ENCODE assay signal across 8 cellular contexts in genomic region chr3:129439817-129440647, GRCh38. TPM values are rescaled to one million over a fixed set of nuclear protein-coding genes. Genes with fewer than 3 reads are reported as not detected.
A peak's percentile ranks its signal among the peaks of the same experiment; 100 is the strongest.
DNase-seq lines count a peak whose midpoint lies in the region; ATAC-seq and TF ChIP-seq lines count a peak whose summit lies in the region.

Gene IFT122, plus strand, starts transcription at chr3:129440224. Its CDS starts 107 bp downstream, at chr3:129440331.
Gene MBD4, minus strand, starts transcription at chr3:129439948. Its CDS starts 115 bp downstream, at chr3:129439833.

- TF ChIP-seq POLR2A in GM18951 (IDR thresholded peaks at IDR 0.05; ENCODE audit: extremely low read depth, insufficient read depth, insufficient read length) = peak; percentile 80

- H3K9ac ChIP-seq in smooth muscle cell (ENCODE audit: low read depth) = peak within 1 kb of the TSS; percentile 91

- WGBS in smooth muscle cell (ENCODE audit: low lambda C conversion rate) = under 1% methylated on average over 72 of the region's 77 CpGs

- no peaks in the 10 kb centered on the region for H3K27me3 ChIP-seq in smooth muscle cell (ENCODE audit: low read depth)

- H3K4me1 Mint-ChIP-seq in activated B cell treated with CpG ODN at 0.5 μM for 24 hours = peaks cover 60% of the 10 kb centered on the region

- H3K4me3 ChIP-seq in smooth muscle cell = peak within 1 kb of the TSS; percentile 89

- H3K27ac Mint-ChIP-seq in activated B cell treated with CpG ODN at 0.5 μM for 24 hours = peak within 1 kb of the TSS; percentile 96

- H3K27ac ChIP-seq in caudate nucleus (ENCODE audit: low read depth, low read length) = peak within 1 kb of the TSS; percentile 95
- H3K27ac ChIP-seq in smooth muscle cell (ENCODE audit: low read depth) = peak within 1 kb of the TSS; percentile 96

- H3F3A ChIP-seq in smooth muscle cell (ENCODE audit: low read depth) = no peaks in the 10 kb centered on the region

- H3K4me2 ChIP-seq in smooth muscle cell = peak within 1 kb of the TSS; percentile 95

- no peaks in the 10 kb centered on the region for H3K27me3 Mint-ChIP-seq in activated B cell treated with CpG ODN at 0.5 μM for 24 hours

- no peaks in the 10 kb centered on the region for H4K20me1 ChIP-seq in smooth muscle cell (ENCODE audit: low read depth)

- CTCF ChIA-PET in activated B cell treated with CpG ODN at 0.5 μM for 24 hours (lab: Charles Lee) = interaction anchor here (1.3 to 3.1 kb wide), 2 partner anchors 12 to 56 kb away, joined by 4 to 9 read pairs; partner anchors contain the start of gene EFCAB12

- DNase-seq in AG08396 (ENCODE audit: low spot score) = peak; percentile 99
- DNase-seq in NCI-H345 (lab: John Stamatoyannopoulos, UW) = peak; percentile 97
- peak; percentile 92 for DNase-seq in activated B cell treated with CpG ODN at 0.5 μM for 24 hours
- DNase-seq in caudate nucleus (lab: John Stamatoyannopoulos, UW) = peak; percentile 71 to 98 (median 96)
- peak; percentile 99 for DNase-seq in iPS-NIHi7 (ENCODE audit: extremely low spot score)
- peak; percentile 93 for DNase-seq in smooth muscle cell (lab: John Stamatoyannopoulos, UW; ENCODE audit: unreplicated experiment)

- peaks cover 34% of the 10 kb centered on the region for H3K4me1 ChIP-seq in smooth muscle cell (ENCODE audit: low read depth)

- H3K9me3 Mint-ChIP-seq in activated B cell treated with CpG ODN at 0.5 μM for 24 hours = no peaks in the 10 kb centered on the region

- intact Hi-C loops in activated B cell treated with CpG ODN at 0.5 μM for 24 hours (cut with micrococcal nuclease) = loop anchor here (1.0 to 5.0 kb wide), 16 partner anchors 12 to 1388 kb away; partner anchors contain the start of genes ACAD9, CNBP, EFCAB12 and PIK3R4

- in situ Hi-C loops in GM18951 (cut with MboI; ENCODE audit: low sequenced_read_pairs, unreplicated experiment) = no loop called here

- H3K4me3 Mint-ChIP-seq in activated B cell treated with CpG ODN at 0.5 μM for 24 hours = peak within 1 kb of the TSS; percentile 96

- ATAC-seq in HG03196 (IDR thresholded peaks at IDR 0.05; ENCODE audit: unreplicated experiment) (peak; percentile 91), activated B cell treated with CpG ODN at 0.5 μM for 24 hours (ENCODE audit: low read depth) (peak; percentile 83)

- POLR2A ChIA-PET in activated B cell treated with CpG ODN at 0.5 μM for 24 hours (lab: Charles Lee) = interaction anchor here (0.6 to 5.4 kb wide), 26 partner anchors 10 to 1316 kb away, joined by 3 to 59 read pairs (median 4); partner anchors contain the start of genes ACAD9, CNBP, EFCAB12 and RAB43

- H3K36me3 ChIP-seq in smooth muscle cell (ENCODE audit: low read depth) = peaks cover 10% of the 10 kb centered on the region

- peak within 1 kb of the TSS; percentile 93 for H2AFZ ChIP-seq in smooth muscle cell (ENCODE audit: low read depth)

- peaks cover 61% of the 10 kb centered on the region for H3K79me2 ChIP-seq in smooth muscle cell (ENCODE audit: low read depth)

- H3K36me3 Mint-ChIP-seq in activated B cell treated with CpG ODN at 0.5 μM for 24 hours (ENCODE audit: low read depth) = peaks cover 43% of the 10 kb centered on the region

- TF ChIP-seq CTCF in activated B cell treated with CpG ODN at 0.5 μM for 24 hours (IDR thresholded peaks at IDR 0.05) (no peak), smooth muscle cell (IDR thresholded peaks at IDR 0.05; ENCODE audit: borderline replicate concordance, insufficient read depth, poor library complexity, severe bottlenecking) (no peak)

- H3K9me3 ChIP-seq in smooth muscle cell (replicated peaks; ENCODE audit: low read depth) = no peaks in the 10 kb centered on the region

RNA-seq across cellular contexts. Expression of gene IFT122, which starts in this region (rescaled TPM):
- total RNA-seq in activated B cell treated with CpG ODN at 0.5 μM for 24 hours = 18.7 and 19.2 TPM in 2 replicates
- 17.3 and 17.4 TPM in 2 replicates for total RNA-seq in smooth muscle cell
- 13.2 and 13.4 TPM in 2 replicates for polyA plus RNA-seq in smooth muscle cell

RNA-seq across cellular contexts. Expression of gene MBD4, which starts in this region (rescaled TPM):
- total RNA-seq in activated B cell treated with CpG ODN at 0.5 μM for 24 hours = 86.3 and 98.7 TPM in 2 replicates
- total RNA-seq in smooth muscle cell = 23.1 and 28.9 TPM in 2 replicates
- polyA plus RNA-seq in smooth muscle cell = 26.5 and 26.8 TPM in 2 replicates

Comparison
In these comparisons a context has a peak if more than half of its experiments do, and no peak if none do; other contexts are left out.
1. Peak in every context shown above with its lines: DNase-seq, ATAC-seq, H3K4me3 ChIP-seq and H3K27ac ChIP-seq.